In genomic region chr1:87799451-87799850, GRCh38 we compare ENCODE assay signal across 23 cellular contexts.
DNase-seq lines count a peak whose midpoint lies in the region; ATAC-seq, FAIRE-seq and TF ChIP-seq lines count a peak whose summit lies in the region.
"Had no signal": no experiment of that assay in that cellular context is flagged by ENCODE, and none has a peak within 500 bp of the region (broad histone marks: within the 10 kb centered on the region; RNA-seq: fewer than 3 reads in every experiment).

No MANE protein-coding gene starts in this region.

- no peaks in the 10 kb centered on the region for H3F3A ChIP-seq in GM23248 (ENCODE audit: insufficient read depth)

- H3K18ac ChIP-seq in IMR-90 (ENCODE audit: low read depth, low read length) (peak overlapping the region; percentile 55; the same call in 1 of the 2 replicates), H1 (ENCODE audit: extremely low read depth, low read length) (no peak overlapping the region), mesenchymal stem cell (ENCODE audit: low read depth in 1 of 2, low read length in 2 of 2) (no peak overlapping the region)

- POLR2A ChIA-PET in IMR-90 (lab: Charles Lee; ENCODE audit: unreplicated experiment) (no interaction called here), H1 (lab: Charles Lee; ENCODE audit: partially characterized antibody) (no interaction called here)

- peak overlapping the region; percentile 32 for H2BK120ac ChIP-seq in IMR-90 (ENCODE audit: low read depth, low read length)
- H2BK120ac ChIP-seq in H1 (replicated peaks; ENCODE audit: low read depth, low read length), result no peak overlapping the region
- no peak overlapping the region for H2BK120ac ChIP-seq in mesenchymal stem cell (ENCODE audit: low read depth, low read length)

- H3K23ac ChIP-seq in IMR-90 (ENCODE audit: low read depth, low read length) (no peak overlapping the region), H1 (ENCODE audit: insufficient read length) (no peak overlapping the region), mesenchymal stem cell (ENCODE audit: low read length in 2 of 2) (no peak overlapping the region)

- no peaks in the 10 kb centered on the region for H3K23me2 ChIP-seq in H1 (ENCODE audit: low read depth, low read length)

- CTCF ChIA-PET in IMR-90 (lab: Yijun Ruan, JAX) (no interaction called here), H1 (lab: Charles Lee; ENCODE audit: partially characterized antibody) (interaction anchor here (0.7 to 1.0 kb wide), 2 partner anchors 11 to 994 kb away, joined by 3 read pairs; no protein-coding TSS in a partner anchor)

- TF ChIP-seq RAD21 in IMR-90 (IDR thresholded peaks at IDR 0.05; ENCODE audit: low read length) (no peak), H1 (IDR thresholded peaks at IDR 0.05 in 1 of 2, conservative IDR thresholded peaks at IDR 0.05 in 1 of 2; ENCODE audit: low read depth in 2 of 2, low read length in 2 of 2) (no peak)

- H3K9me3 ChIP-seq in IMR-90 (ENCODE audit: control insufficient read depth, insufficient read depth, low read length) (no peaks in the 10 kb centered on the region), H1 (ENCODE audit: insufficient read depth in 2 of 2, low read depth in 1 of 2, low read length in 1 of 2) (peaks cover 0 to 3% of the 10 kb centered on the region in 2 experiments; a peak in 1 of 4 replicates), mesenchymal stem cell (ENCODE audit: control insufficient read depth, low read length) (no peaks in the 10 kb centered on the region), GM23248 (ENCODE audit: low read depth) (no peaks in the 10 kb centered on the region), left ventricle myocardium inferior (replicated peaks) (peaks cover 7% of the 10 kb centered on the region)
- H3K9me3 ChIP-seq: BE2C had no signal

- H3K27me3 ChIP-seq in IMR-90 (ENCODE audit: control insufficient read depth, insufficient read depth, low read length) (no peaks in the 10 kb centered on the region), H1 (replicated peaks in 1 of 4; ENCODE audit: control insufficient read depth in 3 of 4, extremely low read depth in 1 of 4, insufficient read depth in 3 of 4, low read length in 3 of 4) (no peaks in the 10 kb centered on the region), mesenchymal stem cell (ENCODE audit: control insufficient read depth in 1 of 2, insufficient read depth in 1 of 2, low read length in 2 of 2) (no peaks in the 10 kb centered on the region), GM23248 (replicated peaks; ENCODE audit: insufficient read depth) (no peaks in the 10 kb centered on the region), left ventricle myocardium inferior (ENCODE audit: low read depth) (no peaks in the 10 kb centered on the region)
- H3K27me3 ChIP-seq: BE2C had no signal

- 0 out of 4 replicates have a peak, but pooled peaks cover 0 to 3% of the 10 kb centered on the region in 2 experiments for H3K79me1 ChIP-seq in IMR-90 (ENCODE audit: low read depth in 1 of 2, low read length in 2 of 2)
- no peaks in the 10 kb centered on the region for H3K79me1 ChIP-seq in H1 (ENCODE audit: low read depth, low read length)
- no peaks in the 10 kb centered on the region for H3K79me1 ChIP-seq in mesenchymal stem cell (replicated peaks; ENCODE audit: low read length, poor library complexity, severe bottlenecking)

- DNase-seq in IMR-90 (peak; percentile 52), H1 (ENCODE audit: low read depth in 1 of 2, low spot score in 2 of 2) (no peak), mesenchymal stem cell (peak; percentile 71), OCI-M1 (lab: John Stamatoyannopoulos, UW) (no peak), left cardiac atrium (no peak), GM23248 (no peak), left ventricle myocardium inferior (no peak)
- DNase-seq: ACHN; BE2C; C1 segment of cervical spinal cord; CD4-positive, CD25-positive, alpha-beta regulatory T cell; CD8-positive, alpha-beta memory T cell; COR-L47; DMS153; DMS79; GDM1; H7 had no signal

- H3K9ac ChIP-seq in IMR-90 (ENCODE audit: low read depth, low read length), result no peak overlapping the region
- H3K9ac ChIP-seq in H1 (replicated peaks in 1 of 4; ENCODE audit: extremely low read depth in 1 of 4, low read depth in 3 of 4, low read length in 3 of 4), result no peak overlapping the region
- no peak overlapping the region for H3K9ac ChIP-seq in mesenchymal stem cell (ENCODE audit: low read length)
- no peak overlapping the region for H3K9ac ChIP-seq in GM23248

- TF ChIP-seq EP300 in H1 (IDR thresholded peaks at IDR 0.05; ENCODE audit: borderline replicate concordance in 1 of 2, low read depth in 2 of 2, low read length in 2 of 2), result no peak

- H3K4me1 ChIP-seq in IMR-90 (ENCODE audit: control insufficient read depth, insufficient read depth, low read length), result peaks cover 10% of the 10 kb centered on the region
- H3K4me1 ChIP-seq in H1 (replicated peaks in 1 of 4; ENCODE audit: control insufficient read depth in 3 of 4, insufficient read depth in 4 of 4, low read length in 3 of 4), result no peaks in the 10 kb centered on the region; a peak in 1 of 7 replicates
- H3K4me1 ChIP-seq in mesenchymal stem cell (ENCODE audit: control insufficient read depth, insufficient read depth, low read depth, low read length), result peaks cover 9% of the 10 kb centered on the region
- H3K4me1 ChIP-seq in GM23248 (ENCODE audit: insufficient read depth), result peaks cover 11% of the 10 kb centered on the region
- H3K4me1 ChIP-seq in left ventricle myocardium inferior, result no peaks in the 10 kb centered on the region
- H3K4me1 ChIP-seq: BE2C had no signal

- TF ChIP-seq POLR2A in IMR-90 (IDR thresholded peaks at IDR 0.05; ENCODE audit: low read depth, low read length), result no peak
- no peak for TF ChIP-seq POLR2A in H1 (IDR thresholded peaks at IDR 0.05; ENCODE audit: control extremely low read depth in 1 of 2, low read depth in 2 of 2, low read length in 2 of 2)

- H2AK9ac ChIP-seq in IMR-90 (replicated peaks; ENCODE audit: low read depth, low read length, poor library complexity), result no peak overlapping the region

- peak overlapping the region; percentile 66 for H2BK5ac ChIP-seq in IMR-90 (ENCODE audit: low read depth, low read length, poor library complexity, severe bottlenecking)
- H2BK5ac ChIP-seq in H1 (ENCODE audit: low read depth, low read length), result no peak overlapping the region
- H2BK5ac ChIP-seq in mesenchymal stem cell (ENCODE audit: low read depth, low read length, poor library complexity, severe bottlenecking), result no peak overlapping the region

- H4K91ac ChIP-seq in IMR-90 (ENCODE audit: insufficient read depth, low read depth, low read length) (no peak overlapping the region), H1 (replicated peaks; ENCODE audit: insufficient read length, low read length) (no peak overlapping the region), mesenchymal stem cell (ENCODE audit: low read length) (no peak overlapping the region)

- no peak overlapping the region for H4K5ac ChIP-seq in IMR-90 (ENCODE audit: low read depth, low read length)
- no peak overlapping the region for H4K5ac ChIP-seq in H1 (ENCODE audit: insufficient read length, low read depth, low read length)

- H3K36me3 ChIP-seq in IMR-90 (ENCODE audit: control insufficient read depth, insufficient read depth, low read length) (no peaks in the 10 kb centered on the region), H1 (ENCODE audit: control insufficient read depth in 2 of 4, insufficient read depth in 4 of 4, low read length in 3 of 4) (no peaks in the 10 kb centered on the region), mesenchymal stem cell (ENCODE audit: control insufficient read depth in 1 of 2, insufficient read depth in 2 of 2, low read depth in 1 of 2, low read length in 2 of 2) (no peaks in the 10 kb centered on the region), GM23248 (ENCODE audit: low read depth) (no peaks in the 10 kb centered on the region), left ventricle myocardium inferior (no peaks in the 10 kb centered on the region)
- H3K36me3 ChIP-seq: BE2C had no signal

- H2AK5ac ChIP-seq in IMR-90 (ENCODE audit: low read depth, low read length) (no peak overlapping the region), H1 (ENCODE audit: low read depth, low read length) (no peak overlapping the region), mesenchymal stem cell (ENCODE audit: low read length, severe bottlenecking) (no peak overlapping the region)

- H3K9me2 ChIP-seq in GM23248 (ENCODE audit: insufficient read depth), result no peaks in the 10 kb centered on the region

- peak overlapping the region; percentile 9 for H2AFZ ChIP-seq in IMR-90 (replicated peaks; ENCODE audit: low read length, poor library complexity)
- H2AFZ ChIP-seq in H1 (ENCODE audit: low read length), result peak overlapping the region; percentile 80; the same call in 1 of the 2 replicates
- H2AFZ ChIP-seq in mesenchymal stem cell (ENCODE audit: low read depth, low read length), result no peak overlapping the region
- H2AFZ ChIP-seq in GM23248, result no peak overlapping the region
- H2AFZ ChIP-seq: GM23338 had no signal

- no peaks in the 10 kb centered on the region for H3K79me2 ChIP-seq in H1 (ENCODE audit: control insufficient read depth in 1 of 2, insufficient read depth in 2 of 2, low read length in 2 of 2)
- no peaks in the 10 kb centered on the region for H3K79me2 ChIP-seq in GM23248 (ENCODE audit: insufficient read depth)

- TF ChIP-seq CTCF in IMR-90 (conservative IDR thresholded peaks at IDR 0.05; ENCODE audit: low read depth, low read length), result no peak
- no peak for TF ChIP-seq CTCF in H1 (IDR thresholded peaks at IDR 0.05; ENCODE audit: control extremely low read depth in 1 of 3, insufficient read depth in 1 of 3, low read depth in 1 of 3, low read length in 3 of 3)
- no peak for TF ChIP-seq CTCF in left ventricle myocardium inferior (IDR thresholded peaks at IDR 0.05; ENCODE audit: borderline replicate concordance)

- H3K4me2 ChIP-seq in IMR-90 (ENCODE audit: low read depth, low read length) (no peak overlapping the region), H1 (ENCODE audit: insufficient read depth in 1 of 2, low read depth in 2 of 2, low read length in 2 of 2) (no peak overlapping the region), mesenchymal stem cell (ENCODE audit: low read length, poor library complexity, severe bottlenecking) (no peak overlapping the region), GM23248 (ENCODE audit: unreplicated experiment) (no peak overlapping the region)
- H3K4me2 ChIP-seq: GM23338 had no signal

- intact Hi-C loops in IMR-90 (cut with micrococcal nuclease) (no loop called here), left cardiac atrium (cut with DNase I) (no loop called here), left ventricle myocardium inferior (cut with micrococcal nuclease) (no loop called here)

- no peak for FAIRE-seq in H1 (lab: Jason Lieb, UNC)
- FAIRE-seq: A204.1, GM12892, GM18507, HepG2 had no signal

- ATAC-seq in IMR-90 (ENCODE audit: low read depth) (peak; percentile 47), left cardiac atrium (no peak)
- ATAC-seq: GM23338, HCT116, HepG2 had no signal

- H3K4ac ChIP-seq in IMR-90 (ENCODE audit: low read depth, low read length), result no peak overlapping the region; the same call in 1 of the 2 replicates
- no peak overlapping the region for H3K4ac ChIP-seq in H1 (replicated peaks; ENCODE audit: insufficient read length, low read depth, low read length)
- H3K4ac ChIP-seq in mesenchymal stem cell (ENCODE audit: low read depth in 1 of 2, low read length in 2 of 2), result no peak overlapping the region

- H2BK15ac ChIP-seq in IMR-90 (ENCODE audit: low read depth, low read length) (0 out of 3 replicates have a peak overlapping the region, but pooled peaks have one; percentile 32), H1 (ENCODE audit: low read length) (no peak overlapping the region), mesenchymal stem cell (ENCODE audit: low read depth, poor library complexity, severe bottlenecking) (no peak overlapping the region)

- H4K8ac ChIP-seq in IMR-90 (ENCODE audit: low read depth in 2 of 2, low read length in 2 of 2) (no peak overlapping the region), H1 (ENCODE audit: extremely low read depth, insufficient read depth, low read length) (no peak overlapping the region), mesenchymal stem cell (ENCODE audit: low read length) (no peak overlapping the region)

- in situ Hi-C loops in IMR-90 (cut with MboI; ENCODE audit: low sequenced_read_pairs), result no loop called here
- in situ Hi-C loops in GM23248 (cut with MboI), result no loop called here

- H3K9me1 ChIP-seq in IMR-90 (ENCODE audit: insufficient read depth, low read length), result peaks cover 6% of the 10 kb centered on the region

- no TSS peak for BruUV-seq in IMR-90 (replicated peaks; lab: Mats Ljungman, UMichigan)

- H3K27ac ChIP-seq in IMR-90 (ENCODE audit: insufficient read depth, low read length) (no peak overlapping the region), H1 (ENCODE audit: low read depth, low read length) (no peak overlapping the region), mesenchymal stem cell (ENCODE audit: low read length, poor library complexity, severe bottlenecking) (no peak overlapping the region), GM23248 (no peak overlapping the region), left ventricle myocardium inferior (replicated peaks) (no peak overlapping the region)

- no peak overlapping the region for H3K4me3 ChIP-seq in IMR-90 (ENCODE audit: insufficient read depth, low read depth, low read length)
- no peak overlapping the region for H3K4me3 ChIP-seq in H1 (ENCODE audit: extremely low read depth in 1 of 4, insufficient read depth in 2 of 4, low read depth in 3 of 4, low read length in 4 of 4)
- no peak overlapping the region for H3K4me3 ChIP-seq in mesenchymal stem cell (ENCODE audit: insufficient read depth in 1 of 2, low read depth in 1 of 2, low read length in 2 of 2)
- no peak overlapping the region for H3K4me3 ChIP-seq in GM23248
- H3K4me3 ChIP-seq in left ventricle myocardium inferior, result no peak overlapping the region
- H3K4me3 ChIP-seq: GM23338 had no signal

- peak overlapping the region; percentile 18; the same call in 1 of the 2 replicates for H2BK20ac ChIP-seq in IMR-90 (ENCODE audit: low read depth, low read length)
- H2BK20ac ChIP-seq in H1 (ENCODE audit: low read length), result no peak overlapping the region

- H2BK12ac ChIP-seq in H1 (ENCODE audit: low read depth, low read length) (no peak overlapping the region), mesenchymal stem cell (ENCODE audit: low read length in 2 of 2) (no peak overlapping the region)

- 43% methylated on average over 1 of the region's 7 CpGs; no CpG with 5 or more reads in 1 of the 2 experiments for WGBS in IMR-90 (ENCODE audit: extremely low coverage in 2 of 2, insufficient read length in 1 of 2), 2 experiments
- 92% methylated on average over 7 of the region's 7 CpGs; no CpG with 5 or more reads in 1 of the 2 experiments for WGBS in H1 (ENCODE audit: extremely low coverage in 1 of 2, insufficient coverage in 1 of 2, insufficient read length in 1 of 2, insufficient replicate concordance in 2 of 2, low coverage in 1 of 2, low lambda C conversion rate in 2 of 2, missing lambda C conversion rate in 1 of 2), 2 experiments
- 64% methylated on average over 7 of the region's 7 CpGs for WGBS in mesenchymal stem cell
- WGBS in GM23248 (ENCODE audit: low coverage in 1 of 2, low lambda C conversion rate in 2 of 2, missing lambda C conversion rate in 2 of 2), 2 experiments, result 89 to 94% methylated on average over 7 of the region's 7 CpGs

- dilution Hi-C loops in IMR-90 (cut with HindIII; ENCODE audit: low sequenced_read_pairs, unreplicated experiment), result no loop called here

- H3K56ac ChIP-seq in IMR-90 (ENCODE audit: extremely low read depth, insufficient read depth, low read length), result no peak overlapping the region
- no peak overlapping the region for H3K56ac ChIP-seq in H1 (replicated peaks; ENCODE audit: insufficient read length, low read depth, low read length)

- H3K14ac ChIP-seq in IMR-90 (replicated peaks; ENCODE audit: low read depth, low read length) (no peak overlapping the region), H1 (ENCODE audit: insufficient read length) (no peak overlapping the region), mesenchymal stem cell (ENCODE audit: low read length in 2 of 2) (no peak overlapping the region)

- H4K20me1 ChIP-seq in IMR-90 (ENCODE audit: insufficient read depth, low read length) (no peaks in the 10 kb centered on the region), H1 (replicated peaks in 1 of 2; ENCODE audit: control insufficient read depth in 1 of 2, insufficient read depth in 2 of 2, low read length in 2 of 2) (no peaks in the 10 kb centered on the region), GM23248 (ENCODE audit: insufficient read depth) (no peaks in the 10 kb centered on the region)

Comparison
In these comparisons a context has a peak if more than half of its experiments do, and no peak if none do; other contexts are left out.
1. DNase-seq: peak in IMR-90 (single experiment) and mesenchymal stem cell (single experiment); none in H1 (0 of 2), OCI-M1 (single experiment), left cardiac atrium (single experiment), GM23248 (single experiment) and left ventricle myocardium inferior (single experiment).
2. H2AFZ ChIP-seq: peak in IMR-90 (single experiment) and H1 (single experiment); none in mesenchymal stem cell (single experiment) and GM23248 (single experiment).